Comparison of ENCODE assay signal across 8 cellular contexts in genomic region chr5:168679515-168679920, GRCh38.
A peak's percentile ranks its signal among the peaks of the same experiment; 100 is the strongest.
DNase-seq lines count a peak whose midpoint lies in the region; ATAC-seq and TF ChIP-seq lines count a peak whose summit lies in the region.

No MANE protein-coding gene starts in this region.

- TF ChIP-seq CTCF in AG04449 (IDR thresholded peaks at IDR 0.05; ENCODE audit: insufficient read depth, low read length, missing control alignments) (peak; percentile 79), fibroblast of the aortic adventitia (IDR thresholded peaks at IDR 0.05; ENCODE audit: insufficient read depth, low read length) (peak; percentile 91), neural progenitor cell (IDR thresholded peaks at IDR 0.05) (peak; percentile 95)

- H3K27ac ChIP-seq in neural progenitor cell (no peak overlapping the region), substantia nigra (ENCODE audit: low read depth, low read length, poor library complexity, severe bottlenecking) (no peak overlapping the region)

- POLR2A ChIA-PET in AG04449 (lab: Yijun Ruan, JAX): no interaction called here

- H3K9me3 ChIP-seq in neural progenitor cell (ENCODE audit: low read depth): no peaks in the 10 kb centered on the region

- peaks cover 6% of the 10 kb centered on the region for H3K27me3 Mint-ChIP-seq in neural progenitor cell (ENCODE audit: insufficient read depth, low read depth)

- DNase-seq in AG04449 (ENCODE audit: low read depth, low spot score) (peak; percentile 14), HT-29 (ENCODE audit: low spot score) (peak; percentile 90), OCI-M1 (lab: John Stamatoyannopoulos, UW) (peak; percentile 77), activated T-helper 1 cell treated with Interleukin-2 at 50 U/mL for 16 hours (ENCODE audit: low read depth) (peak; percentile 21), fibroblast of the aortic adventitia (ENCODE audit: low read depth) (peak; percentile 84), neural progenitor cell (ENCODE audit: low spot score) (peak; percentile 91), substantia nigra (lab: John Stamatoyannopoulos, UW) (peak in 44 of 49 donors; percentile 4 to 80 (median 46))

- peak; percentile 71 for ATAC-seq in GM18511 (IDR thresholded peaks at IDR 0.05; ENCODE audit: unreplicated experiment)

- H3K4me1 ChIP-seq in neural progenitor cell: no peaks in the 10 kb centered on the region

- no peak overlapping the region for H3K4me3 Mint-ChIP-seq in neural progenitor cell

- CTCF ChIA-PET in AG04449 (lab: Yijun Ruan, JAX): interaction anchor here (0.7 to 4.7 kb wide), 33 partner anchors 8 to 1301 kb away, joined by 3 to 50 read pairs (median 4); partner anchors contain the start of genes INSYN2B and SPDL1

- no peaks in the 10 kb centered on the region for H3F3A ChIP-seq in neural progenitor cell (ENCODE audit: low read depth)

- H2AFZ ChIP-seq in neural progenitor cell (replicated peaks): no peak overlapping the region

- no peak overlapping the region for H3K9ac ChIP-seq in neural progenitor cell

- H3K36me3 ChIP-seq in neural progenitor cell: no peaks in the 10 kb centered on the region

- H3K9me3 Mint-ChIP-seq in neural progenitor cell: no peaks in the 10 kb centered on the region

- peaks cover 12% of the 10 kb centered on the region for H3K4me1 Mint-ChIP-seq in neural progenitor cell

- H3K4me2 ChIP-seq in neural progenitor cell: peak overlapping the region; percentile 15

- no peaks in the 10 kb centered on the region for H3K79me2 ChIP-seq in neural progenitor cell (ENCODE audit: low read depth)

- no peaks in the 10 kb centered on the region for H3K27me3 ChIP-seq in neural progenitor cell

- no peaks in the 10 kb centered on the region for H4K20me1 ChIP-seq in neural progenitor cell (ENCODE audit: low read depth)

- no peak overlapping the region for H3K27ac Mint-ChIP-seq in neural progenitor cell

- no peaks in the 10 kb centered on the region for H3K36me3 Mint-ChIP-seq in neural progenitor cell

- H3K4me3 ChIP-seq in AG04449 (ENCODE audit: low read depth, low read length) (no peak overlapping the region), fibroblast of the aortic adventitia (ENCODE audit: low read depth, low read length) (no peak overlapping the region), neural progenitor cell (no peak overlapping the region)

Comparison
In these comparisons a context has a peak if more than half of its experiments do, and no peak if none do; other contexts are left out.
1. DNase-seq: peak in every context shown above with its lines; median percentile 91 in neural progenitor cell; 90 in HT-29; 84 in fibroblast of the aortic adventitia; 77 in OCI-M1; 46 in substantia nigra; 21 in activated T-helper 1 cell treated with Interleukin-2 at 50 U/mL for 16 hours; 14 in AG04449.